ENCODE assay signal across 8 cellular contexts in genomic region chr3:169863458-169863899, GRCh38. TPM values are rescaled to one million over a fixed set of nuclear protein-coding genes. Genes with fewer than 3 reads are reported as not detected.
DNase-seq lines count a peak whose midpoint lies in the region; ATAC-seq and TF ChIP-seq lines count a peak whose summit lies in the region.

No MANE protein-coding gene starts in this region.

- peak; percentile 66 for DNase-seq in GM10248 (ENCODE audit: extremely low spot score)
- peak; percentile 76 to 86 for DNase-seq in NCI-H2081 (lab: John Stamatoyannopoulos, UW)
- peak; percentile 85 for DNase-seq in MCF 10A (ENCODE audit: unreplicated experiment)
- peak; percentile 69 for DNase-seq in iris pigment epithelial cell (ENCODE audit: low read depth)
- DNase-seq in stimulated activated CD4-positive, alpha-beta T cell treated with anti-CD3 and anti-CD28 coated beads, Interleukin-1b, Interleukin-23, amount 100 ng/mL, for 24 hours (ENCODE audit: low read depth in 4 of 4, low spot score in 1 of 4): peak; percentile 13 to 50 (median 44)
- DNase-seq in GM19240 (ENCODE audit: insufficient read length, low spot score): no peak

- intact Hi-C loops in MCF 10A (cut with micrococcal nuclease): loop anchor here (1.0 to 5.0 kb wide), 5 partner anchors 100 to 549 kb away; partner anchors contain the start of genes GPR160 and SEC62

- ATAC-seq in HG02759 (IDR thresholded peaks at IDR 0.05; ENCODE audit: unreplicated experiment): peak; percentile 78

- no peak overlapping the region for H3K27ac Mint-ChIP-seq in MCF 10A (ENCODE audit: low read depth, unreplicated experiment)

- H3K27ac ChIP-seq in VCaP: peak overlapping the region; percentile 69

- no TSS peak for BruUV-seq in MCF 10A (replicated peaks; lab: Mats Ljungman, UMichigan)

- H3K36me3 Mint-ChIP-seq in MCF 10A (ENCODE audit: insufficient read depth, unreplicated experiment): no peaks in the 10 kb centered on the region

- H3K4me3 Mint-ChIP-seq in MCF 10A (ENCODE audit: unreplicated experiment): no peak overlapping the region

- H3K27me3 Mint-ChIP-seq in MCF 10A (ENCODE audit: insufficient read depth, unreplicated experiment): no peaks in the 10 kb centered on the region

- CTCF ChIA-PET in GM10248 (lab: Yijun Ruan, JAX): interaction anchor here (0.7 to 4.3 kb wide), 24 partner anchors 9 to 947 kb away, joined by 3 to 17 read pairs (median 4); partner anchors contain the start of gene SEC62
- CTCF ChIA-PET in MCF 10A (lab: Yijun Ruan, JAX): interaction anchor here (0.8 to 2.4 kb wide), 10 partner anchors 8 to 547 kb away, joined by 3 to 7 read pairs (median 3); no protein-coding TSS in a partner anchor

- TF ChIP-seq CTCF in GM10248 (IDR thresholded peaks at IDR 0.05; ENCODE audit: control extremely low read depth, extremely low read depth, low read depth, missing control alignments): peak; percentile 86
- TF ChIP-seq CTCF in VCaP (conservative IDR thresholded peaks at IDR 0.05): peak; percentile 92
- TF ChIP-seq CTCF in MCF 10A (IDR thresholded peaks at IDR 0.05; ENCODE audit: unreplicated experiment): peak; percentile 93

- no peaks in the 10 kb centered on the region for H3K9me3 Mint-ChIP-seq in MCF 10A (ENCODE audit: unreplicated experiment)

- H3K4me1 Mint-ChIP-seq in MCF 10A (ENCODE audit: insufficient read depth, unreplicated experiment): no peaks in the 10 kb centered on the region

- POLR2A ChIA-PET in GM10248 (lab: Yijun Ruan, JAX): no interaction called here
- POLR2A ChIA-PET in MCF 10A (lab: Yijun Ruan, JAX): interaction anchor here (0.7 to 1.4 kb wide), 3 partner anchors 102 to 112 kb away, joined by 3 to 4 read pairs (median 3); no protein-coding TSS in a partner anchor

RNA-seq across cellular contexts. Expression of gene LRRC31, which starts 6.3 kb away (rescaled TPM):
- not detected in 2 replicates for total RNA-seq in MCF 10A (2022)

RNA-seq across cellular contexts. Expression of gene SAMD7, which starts 47.9 kb away (rescaled TPM):
- total RNA-seq in MCF 10A (2022): not detected in 2 replicates

RNA-seq across cellular contexts. Expression of gene LRRC34, which starts 50.8 kb away (rescaled TPM):
- not detected in 2 replicates for total RNA-seq in MCF 10A (2022)

RNA-seq across cellular contexts. Expression of gene LRRIQ4, which starts 50.8 kb away (rescaled TPM):
- total RNA-seq in MCF 10A (2022): not detected in 2 replicates
